ENCODE assay signal across 8 cellular contexts in genomic region chr13:33799950-33800592, GRCh38. TPM values are rescaled to one million over a fixed set of nuclear protein-coding genes. Genes with fewer than 3 reads are reported as not detected.
A peak's percentile ranks its signal among the peaks of the same experiment; 100 is the strongest.
DNase-seq lines count a peak whose midpoint lies in the region; ATAC-seq and TF ChIP-seq lines count a peak whose summit lies in the region.

No MANE protein-coding gene starts in this region.

- no peaks in the 10 kb centered on the region for H3K36me3 Mint-ChIP-seq in MCF 10A (ENCODE audit: insufficient read depth, unreplicated experiment)
- no peaks in the 10 kb centered on the region for H3K36me3 Mint-ChIP-seq in activated naive CD4-positive, alpha-beta T cell treated with anti-CD3 and anti-CD28 coated beads for 36 hours (ENCODE audit: low read depth)
- H3K36me3 Mint-ChIP-seq in natural killer cell treated with Interleukin-12 subunit alpha and Interleukin-12 subunit beta and Interleukin-15 and Interleukin-18, amount 100 ng/mL, for 72 hours: no peaks in the 10 kb centered on the region

- intact Hi-C loops in MCF 10A (cut with micrococcal nuclease) (loop anchor here (1.0 to 10.0 kb wide), 2 partner anchors 277 to 1355 kb away; no protein-coding TSS in a partner anchor), breast epithelium (cut with DNase I; ENCODE audit: low total_unique reads) (no loop called here)
- intact Hi-C loops in activated naive CD4-positive, alpha-beta T cell treated with anti-CD3 and anti-CD28 coated beads for 36 hours (cut with micrococcal nuclease): loop anchor here (1.0 to 5.0 kb wide), 3 partner anchors 277 to 1365 kb away; no protein-coding TSS in a partner anchor

- no peak overlapping the region for H3K27ac Mint-ChIP-seq in MCF 10A (ENCODE audit: low read depth, unreplicated experiment)
- no peak overlapping the region for H3K27ac Mint-ChIP-seq in activated naive CD4-positive, alpha-beta T cell treated with anti-CD3 and anti-CD28 coated beads for 36 hours
- no peak overlapping the region for H3K27ac Mint-ChIP-seq in natural killer cell treated with Interleukin-12 subunit alpha and Interleukin-12 subunit beta and Interleukin-15 and Interleukin-18, amount 100 ng/mL, for 72 hours

- H3K4me3 ChIP-seq in breast epithelium (no peak overlapping the region), gastroesophageal sphincter (no peak overlapping the region)

- DNase-seq in MCF 10A (ENCODE audit: unreplicated experiment) (peak; percentile 18), breast epithelium (ENCODE audit: low spot score in 2 of 2) (no peak), RKO (ENCODE audit: low spot score) (peak; percentile 50), superior temporal gyrus (ENCODE audit: extremely low spot score) (peak; percentile 73)
- DNase-seq in activated naive CD4-positive, alpha-beta T cell treated with anti-CD3 and anti-CD28 coated beads for 36 hours: no peak
- DNase-seq in natural killer cell treated with Interleukin-12 subunit alpha and Interleukin-12 subunit beta and Interleukin-15 and Interleukin-18, amount 100 ng/mL, for 72 hours (ENCODE audit: low spot score): no peak

- no peaks in the 10 kb centered on the region for H3K36me3 ChIP-seq in breast epithelium
- no peaks in the 10 kb centered on the region for H3K36me3 ChIP-seq in gastroesophageal sphincter

- TF ChIP-seq POLR2A in breast epithelium (IDR thresholded peaks at IDR 0.05): no peak
- no peak for TF ChIP-seq POLR2A in gastroesophageal sphincter (IDR thresholded peaks at IDR 0.05)

- no peak for ATAC-seq in gastroesophageal sphincter
- ATAC-seq in natural killer cell treated with Interleukin-12 subunit alpha and Interleukin-12 subunit beta and Interleukin-15 and Interleukin-18, amount 100 ng/mL, for 72 hours: no peak
- no peak for ATAC-seq in HG02623 (IDR thresholded peaks at IDR 0.05; ENCODE audit: unreplicated experiment)

- BruUV-seq in MCF 10A (replicated peaks; lab: Mats Ljungman, UMichigan): no TSS peak

- H3K4me3 Mint-ChIP-seq in MCF 10A (ENCODE audit: unreplicated experiment): no peak overlapping the region
- H3K4me3 Mint-ChIP-seq in activated naive CD4-positive, alpha-beta T cell treated with anti-CD3 and anti-CD28 coated beads for 36 hours: no peak overlapping the region
- H3K4me3 Mint-ChIP-seq in natural killer cell treated with Interleukin-12 subunit alpha and Interleukin-12 subunit beta and Interleukin-15 and Interleukin-18, amount 100 ng/mL, for 72 hours: no peak overlapping the region

- H3K4me1 ChIP-seq in breast epithelium (no peaks in the 10 kb centered on the region), gastroesophageal sphincter (peaks cover 0 to 37% (median 7%) of the 10 kb centered on the region in 3 donors)

- no peaks in the 10 kb centered on the region for H3K27me3 Mint-ChIP-seq in MCF 10A (ENCODE audit: insufficient read depth, unreplicated experiment)
- H3K27me3 Mint-ChIP-seq in activated naive CD4-positive, alpha-beta T cell treated with anti-CD3 and anti-CD28 coated beads for 36 hours (ENCODE audit: low read depth): peaks cover 6% of the 10 kb centered on the region
- peaks cover 19 to 24% of the 10 kb centered on the region in 2 donors for H3K27me3 Mint-ChIP-seq in natural killer cell treated with Interleukin-12 subunit alpha and Interleukin-12 subunit beta and Interleukin-15 and Interleukin-18, amount 100 ng/mL, for 72 hours

- 5 to 39% methylated on average over 4 to 6 of the region's 6 CpGs for WGBS in gastroesophageal sphincter (ENCODE audit: low coverage in 1 of 2), 2 donors

- H3K9me3 ChIP-seq in breast epithelium: no peaks in the 10 kb centered on the region
- no peaks in the 10 kb centered on the region for H3K9me3 ChIP-seq in gastroesophageal sphincter

- POLR2A ChIA-PET in MCF 10A (lab: Yijun Ruan, JAX): interaction anchor here (0.7 to 1.8 kb wide), 3 partner anchors 18 to 277 kb away, joined by 5 read pairs; partner anchors contain the start of gene RFC3

- peaks cover 12% of the 10 kb centered on the region for H3K4me1 Mint-ChIP-seq in MCF 10A (ENCODE audit: insufficient read depth, unreplicated experiment)
- peaks cover 7% of the 10 kb centered on the region for H3K4me1 Mint-ChIP-seq in activated naive CD4-positive, alpha-beta T cell treated with anti-CD3 and anti-CD28 coated beads for 36 hours (ENCODE audit: low read depth)
- H3K4me1 Mint-ChIP-seq in natural killer cell treated with Interleukin-12 subunit alpha and Interleukin-12 subunit beta and Interleukin-15 and Interleukin-18, amount 100 ng/mL, for 72 hours (ENCODE audit: low read depth in 2 of 2): no peaks in the 10 kb centered on the region

- no peaks in the 10 kb centered on the region for H3K27me3 ChIP-seq in breast epithelium
- H3K27me3 ChIP-seq in gastroesophageal sphincter: no peaks in the 10 kb centered on the region

- TF ChIP-seq CTCF in MCF 10A (IDR thresholded peaks at IDR 0.05; ENCODE audit: unreplicated experiment) (peak; percentile 12), breast epithelium (IDR thresholded peaks at IDR 0.05) (no peak), gastroesophageal sphincter (IDR thresholded peaks at IDR 0.05) (peak in 3 of 4 experiments; percentile 23 to 49 (median 46))

- CTCF ChIA-PET in MCF 10A (lab: Yijun Ruan, JAX): interaction anchor here (0.5 to 4.4 kb wide), 14 partner anchors 8 to 1557 kb away, joined by 3 to 35 read pairs (median 4); no protein-coding TSS in a partner anchor
- CTCF ChIA-PET in activated naive CD4-positive, alpha-beta T cell treated with anti-CD3 and anti-CD28 coated beads for 36 hours (lab: Charles Lee): interaction anchor here (0.6 to 1.4 kb wide), 9 partner anchors 12 to 1358 kb away, joined by 3 to 6 read pairs (median 4); no protein-coding TSS in a partner anchor

- H3K27ac ChIP-seq in breast epithelium: no peak overlapping the region
- peak overlapping the region in 1 of 4 donors; percentile 5 for H3K27ac ChIP-seq in gastroesophageal sphincter

- no peak for TF ChIP-seq EP300 in gastroesophageal sphincter (IDR thresholded peaks at IDR 0.05)

- H3K9me3 Mint-ChIP-seq in MCF 10A (ENCODE audit: unreplicated experiment): no peaks in the 10 kb centered on the region
- H3K9me3 Mint-ChIP-seq in activated naive CD4-positive, alpha-beta T cell treated with anti-CD3 and anti-CD28 coated beads for 36 hours: no peaks in the 10 kb centered on the region
- no peaks in the 10 kb centered on the region for H3K9me3 Mint-ChIP-seq in natural killer cell treated with Interleukin-12 subunit alpha and Interleukin-12 subunit beta and Interleukin-15 and Interleukin-18, amount 100 ng/mL, for 72 hours

RNA-seq across cellular contexts. Expression of gene RFC3, which starts 17.9 kb away (rescaled TPM):
- total RNA-seq in MCF 10A (2022) (13.4 and 17.5 TPM in 2 replicates), breast epithelium (10 to 100 TPM in 2 of 3 donors, 1 to 10 TPM in 1; 9.8 to 19.8 (median 10.7) TPM), gastroesophageal sphincter (1 to 10 TPM; 3.0 to 7.6 (median 4.0) TPM)
- total RNA-seq in activated naive CD4-positive, alpha-beta T cell treated with anti-CD3 and anti-CD28 coated beads for 36 hours: 10 to 100 TPM; 51.6 TPM
- total RNA-seq in natural killer cell treated with Interleukin-12 subunit alpha and Interleukin-12 subunit beta and Interleukin-15 and Interleukin-18, amount 100 ng/mL, for 72 hours: 10 to 100 TPM; 24.7 to 52.8 TPM

Comparison
In these comparisons a context has a peak if more than half of its experiments do, and no peak if none do; other contexts are left out.
1. DNase-seq: peak in MCF 10A (single experiment), RKO (single experiment) and superior temporal gyrus (single experiment); none in breast epithelium (0 of 2), activated naive CD4-positive, alpha-beta T cell treated with anti-CD3 and anti-CD28 coated beads for 36 hours (single experiment) and natural killer cell treated with Interleukin-12 subunit alpha and Interleukin-12 subunit beta and Interleukin-15 and Interleukin-18, amount 100 ng/mL, for 72 hours (single experiment).
2. CTCF ChIP-seq: peak in MCF 10A (single experiment) and gastroesophageal sphincter (3 of 4); none in breast epithelium (0 of 3).